14 cellular contexts compared by ENCODE assay signal in the genomic region with DNA sequence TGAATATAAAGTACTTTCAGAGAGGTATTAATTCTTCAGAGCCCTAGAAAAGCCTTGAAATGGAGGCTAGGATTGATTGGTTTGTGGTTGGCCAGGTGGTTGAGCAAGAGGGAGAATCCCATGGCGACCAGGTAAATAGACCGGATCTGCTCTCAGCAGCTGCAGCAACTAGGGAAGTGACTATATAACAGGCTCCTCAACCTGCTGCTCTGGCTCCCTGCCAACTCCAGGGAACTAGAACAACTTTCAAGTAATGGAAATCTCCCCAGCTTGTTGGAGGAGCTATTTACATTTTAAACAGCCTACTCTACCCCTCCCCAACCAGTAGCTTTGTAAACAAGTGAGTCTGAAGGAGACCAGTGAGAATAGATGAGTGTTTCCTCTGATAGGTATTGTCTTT.
DNase-seq lines count a peak whose midpoint lies in the region; ATAC-seq, FAIRE-seq and TF ChIP-seq lines count a peak whose summit lies in the region.
"Had no signal": no experiment of that assay in that cellular context is flagged by ENCODE, and none has a peak within 500 bp of the region (broad histone marks: within the 10 kb centered on the region; RNA-seq: fewer than 3 reads in every experiment).

No MANE protein-coding gene starts in this region.

- no peaks in the 10 kb centered on the region for H4K20me1 ChIP-seq in HepG2 (ENCODE audit: insufficient read depth, low read length)

- ATAC-seq in HepG2 (peak; percentile 33; the same call in 1 of the 3 replicates), right lobe of liver (no peak)
- ATAC-seq: A549, mucosa of descending colon, SK-N-SH treated with all-trans-retinoic acid at 6 μM for 48 hours had no signal

- H3K36me3 ChIP-seq in HepG2 (replicated peaks in 1 of 2; ENCODE audit: control insufficient read depth in 1 of 2, insufficient read depth in 2 of 2, low read length in 2 of 2) (no peaks in the 10 kb centered on the region), right lobe of liver (no peaks in the 10 kb centered on the region), endodermal cell (ENCODE audit: control insufficient read depth, insufficient read depth, low read length) (no peaks in the 10 kb centered on the region)
- H3K36me3 ChIP-seq: sigmoid colon, upper lobe of left lung had no signal

- H2AFZ ChIP-seq in HepG2 (ENCODE audit: low read length), result no peak overlapping the region

- TF ChIP-seq POLR2A in HepG2 (IDR thresholded peaks at IDR 0.05; ENCODE audit: insufficient read depth in 1 of 2, low read depth in 2 of 2, low read length in 2 of 2), result no peak
- no peak for TF ChIP-seq POLR2A in right lobe of liver (IDR thresholded peaks at IDR 0.05)

- 0% methylated on average over 2 of the region's 2 CpGs for WGBS in HepG2 (ENCODE audit: low lambda C conversion rate)
- WGBS in right lobe of liver (ENCODE audit: insufficient coverage, low coverage, low lambda C conversion rate, missing lambda C conversion rate), result 4% methylated on average over 2 of the region's 2 CpGs
- WGBS in endodermal cell (ENCODE audit: insufficient coverage in 1 of 2, insufficient read length in 1 of 2), 2 experiments, result 37% methylated on average over 2 of the region's 2 CpGs; no CpG with 5 or more reads in 1 of the 2 experiments

- H3K4me1 ChIP-seq in HepG2 (ENCODE audit: insufficient read depth, low read length) (no peaks in the 10 kb centered on the region), right lobe of liver (no peaks in the 10 kb centered on the region), endodermal cell (ENCODE audit: control insufficient read depth, insufficient read depth, low read length) (no peaks in the 10 kb centered on the region)
- H3K4me1 ChIP-seq: A549, sigmoid colon, upper lobe of left lung had no signal

- DNase-seq in HepG2 (ENCODE audit: low spot score) (no peak), right lobe of liver (no peak), NCI-H345 (lab: John Stamatoyannopoulos, UW) (peak; percentile 95), endodermal cell (peak; percentile 85), AML-193 (lab: John Stamatoyannopoulos, UW) (no peak)
- DNase-seq in effector CD8-positive, alpha-beta T cell (lab: John Stamatoyannopoulos, UW), result no peak
- no peak for DNase-seq in activated effector memory CD4-positive, alpha-beta T cell treated with anti-CD3 and anti-CD28 coated beads, Interleukin-2, amount 50 U/mL, for 16 hours
- DNase-seq in activated T-helper 2 cell treated with anti-CD3 and anti-CD28 coated beads, Interferon-gamma antibody, Interleukin-2, Interleukin-4, amounts not matched to agents 10 μg/mL and 5 μg/mL and 100 μg/mL, durations not matched to agents 14 hours and 24 hours and 36 hours (ENCODE audit: low spot score), result no peak
- DNase-seq: foreskin melanocyte, mucosa of descending colon, sigmoid colon had no signal

- H3K27me3 ChIP-seq in HepG2 (ENCODE audit: control insufficient read depth in 1 of 2, insufficient read depth in 2 of 2, low read length in 2 of 2) (no peaks in the 10 kb centered on the region), right lobe of liver (no peaks in the 10 kb centered on the region), endodermal cell (ENCODE audit: control insufficient read depth, insufficient read depth, low read length, poor library complexity, severe bottlenecking) (no peaks in the 10 kb centered on the region)
- H3K27me3 ChIP-seq: sigmoid colon, upper lobe of left lung had no signal

- H3K27ac ChIP-seq in HepG2 (ENCODE audit: extremely low read length, insufficient read depth, low read length) (no peak overlapping the region), right lobe of liver (no peak overlapping the region), endodermal cell (ENCODE audit: low read depth, low read length) (no peak overlapping the region)
- H3K27ac ChIP-seq: A549, sigmoid colon, upper lobe of left lung had no signal

- peak overlapping the region; percentile 86 for H3K27ac Mint-ChIP-seq in endodermal cell
- H3K27ac Mint-ChIP-seq in activated T-helper 2 cell treated with anti-CD3 and anti-CD28 coated beads, Interferon-gamma antibody, Interleukin-2, Interleukin-4, amounts not matched to agents 10 μg/mL and 5 μg/mL and 100 μg/mL, durations not matched to agents 14 hours and 24 hours and 36 hours, result no peak overlapping the region

- H3K36me3 Mint-ChIP-seq in endodermal cell (ENCODE audit: low read depth), result no peaks in the 10 kb centered on the region
- no peaks in the 10 kb centered on the region for H3K36me3 Mint-ChIP-seq in activated T-helper 2 cell treated with anti-CD3 and anti-CD28 coated beads, Interferon-gamma antibody, Interleukin-2, Interleukin-4, amounts not matched to agents 10 μg/mL and 5 μg/mL and 100 μg/mL, durations not matched to agents 14 hours and 24 hours and 36 hours (ENCODE audit: low read depth)

- intact Hi-C loops in HepG2 (cut with micrococcal nuclease; ENCODE audit: unreplicated experiment), result no loop called here
- intact Hi-C loops in right lobe of liver (cut with DNase I), result no loop called here
- intact Hi-C loops in activated T-helper 2 cell treated with anti-CD3 and anti-CD28 coated beads, Interferon-gamma antibody, Interleukin-2, Interleukin-4, amounts not matched to agents 10 μg/mL and 5 μg/mL and 100 μg/mL, durations not matched to agents 14 hours and 24 hours and 36 hours (cut with micrococcal nuclease), result no loop called here

- H3K4me2 ChIP-seq in HepG2 (ENCODE audit: low read depth, low read length), result no peak overlapping the region
- H3K4me2 ChIP-seq: A549 had no signal

- peaks cover 8% of the 10 kb centered on the region for H3K4me1 Mint-ChIP-seq in endodermal cell
- H3K4me1 Mint-ChIP-seq in activated T-helper 2 cell treated with anti-CD3 and anti-CD28 coated beads, Interferon-gamma antibody, Interleukin-2, Interleukin-4, amounts not matched to agents 10 μg/mL and 5 μg/mL and 100 μg/mL, durations not matched to agents 14 hours and 24 hours and 36 hours (ENCODE audit: low read depth), result no peaks in the 10 kb centered on the region

- no TSS peak for BruUV-seq in HepG2 (replicated peaks; lab: Mats Ljungman, UMichigan)

- H3K79me2 ChIP-seq in HepG2 (ENCODE audit: insufficient read depth, low read length), result no peaks in the 10 kb centered on the region

- TF ChIP-seq RAD21 in HepG2 (CRISPR knock-in tag; IDR thresholded peaks at IDR 0.05), result no peak

- no peak for FAIRE-seq in HepG2 (lab: Jason Lieb, UNC)
- FAIRE-seq: A549 had no signal

- no peak overlapping the region for H3K4me3 Mint-ChIP-seq in endodermal cell
- no peak overlapping the region for H3K4me3 Mint-ChIP-seq in activated T-helper 2 cell treated with anti-CD3 and anti-CD28 coated beads, Interferon-gamma antibody, Interleukin-2, Interleukin-4, amounts not matched to agents 10 μg/mL and 5 μg/mL and 100 μg/mL, durations not matched to agents 14 hours and 24 hours and 36 hours (ENCODE audit: low read depth)

- CTCF ChIA-PET in HepG2 (lab: Yijun Ruan, JAX; ENCODE audit: low intra/inter-chr PET ratio, low total read pairs), result no interaction called here

- POLR2A ChIA-PET in HepG2 (lab: Yijun Ruan, JAX), result no interaction called here

- TF ChIP-seq CTCF in HepG2 (CRISPR knock-in tag; IDR thresholded peaks at IDR 0.05) (no peak), right lobe of liver (IDR thresholded peaks at IDR 0.05) (no peak), endodermal cell (conservative IDR thresholded peaks at IDR 0.05) (no peak)

- H3K9ac ChIP-seq in HepG2 (ENCODE audit: insufficient read depth, low read depth, low read length) (no peak overlapping the region), endodermal cell (ENCODE audit: extremely low read depth, low read length, poor library complexity, severe bottlenecking) (no peak overlapping the region)

- H3K9me3 ChIP-seq in HepG2 (ENCODE audit: low read length), result no peaks in the 10 kb centered on the region
- no peaks in the 10 kb centered on the region for H3K9me3 ChIP-seq in right lobe of liver
- H3K9me3 ChIP-seq in endodermal cell (ENCODE audit: control insufficient read depth, low read length), result peaks cover 8% of the 10 kb centered on the region
- H3K9me3 ChIP-seq: A549, sigmoid colon, upper lobe of left lung had no signal

- TF ChIP-seq EP300 in HepG2 (IDR thresholded peaks at IDR 0.05; ENCODE audit: low read depth in 2 of 2, low read length in 2 of 2) (no peak), HepG2 (CRISPR knock-in tag; IDR thresholded peaks at IDR 0.05; ENCODE audit: borderline replicate concordance) (no peak)

- peaks cover 13% of the 10 kb centered on the region for H3K9me3 Mint-ChIP-seq in endodermal cell
- peaks cover 31% of the 10 kb centered on the region for H3K9me3 Mint-ChIP-seq in activated T-helper 2 cell treated with anti-CD3 and anti-CD28 coated beads, Interferon-gamma antibody, Interleukin-2, Interleukin-4, amounts not matched to agents 10 μg/mL and 5 μg/mL and 100 μg/mL, durations not matched to agents 14 hours and 24 hours and 36 hours

- H3K4me3 ChIP-seq in HepG2 (replicated peaks in 1 of 3; ENCODE audit: insufficient read depth in 1 of 3, low read depth in 2 of 3, low read length in 3 of 3), result no peak overlapping the region
- no peak overlapping the region for H3K4me3 ChIP-seq in right lobe of liver
- H3K4me3 ChIP-seq in endodermal cell (ENCODE audit: low read length), result no peak overlapping the region
- H3K4me3 ChIP-seq: A549, mucosa of descending colon, sigmoid colon, upper lobe of left lung had no signal

- in situ Hi-C loops in HepG2 (cut with HindIII; ENCODE audit: extremely low pct_ligation_motif_present, low pct_unique_long_range_greater_than_20kb), result no loop called here

- H3K27me3 Mint-ChIP-seq in endodermal cell (ENCODE audit: insufficient read depth), result no peaks in the 10 kb centered on the region
- H3K27me3 Mint-ChIP-seq in activated T-helper 2 cell treated with anti-CD3 and anti-CD28 coated beads, Interferon-gamma antibody, Interleukin-2, Interleukin-4, amounts not matched to agents 10 μg/mL and 5 μg/mL and 100 μg/mL, durations not matched to agents 14 hours and 24 hours and 36 hours (ENCODE audit: low read depth), result no peaks in the 10 kb centered on the region

TF ChIP-seq in HepG2, 621 proteins besides CTCF, POLR2A, EP300 and RAD21 (continues in another document):
- TF ChIP-seq, protein P1, sequence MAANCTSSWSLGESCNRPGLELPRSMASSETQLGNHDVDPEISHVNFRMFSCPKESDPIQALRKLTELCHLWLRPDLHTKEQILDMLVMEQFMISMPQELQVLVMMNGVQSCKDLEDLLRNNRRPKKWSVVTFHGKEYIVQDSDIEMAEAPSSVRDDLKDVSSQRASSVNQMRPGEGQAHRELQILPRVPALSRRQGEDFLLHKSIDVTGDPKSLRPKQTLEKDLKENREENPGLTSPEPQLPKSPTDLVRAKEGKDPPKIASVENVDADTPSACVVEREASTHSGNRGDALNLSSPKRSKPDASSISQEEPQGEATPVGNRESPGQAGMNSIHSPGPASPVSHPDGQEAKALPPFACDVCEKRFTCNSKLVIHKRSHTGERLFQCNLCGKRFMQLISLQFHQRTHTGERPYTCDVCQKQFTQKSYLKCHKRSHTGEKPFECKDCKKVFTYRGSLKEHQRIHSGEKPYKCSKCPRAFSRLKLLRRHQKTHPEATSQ (CRISPR knock-in tag; IDR thresholded peaks at IDR 0.05; ENCODE audit: borderline replicate concordance), result no peak
- TF ChIP-seq FOXA1 (IDR thresholded peaks at IDR 0.05) (no peak), FOXA1 (CRISPR knock-in tag; IDR thresholded peaks at IDR 0.05) (no peak), ZNF33A (CRISPR knock-in tag; IDR thresholded peaks at IDR 0.05; ENCODE audit: borderline replicate concordance) (no peak)

Comparison
In these comparisons a context has a peak if more than half of its experiments do, and no peak if none do; other contexts are left out.
1. DNase-seq: peak in NCI-H345 (single experiment) and endodermal cell (single experiment); none in HepG2 (single experiment), right lobe of liver (0 of 3), effector CD8-positive, alpha-beta T cell (single experiment), activated effector memory CD4-positive, alpha-beta T cell treated with anti-CD3 and anti-CD28 coated beads, Interleukin-2, amount 50 U/mL, for 16 hours (single experiment), activated T-helper 2 cell treated with anti-CD3 and anti-CD28 coated beads, Interferon-gamma antibody, Interleukin-2, Interleukin-4, amounts not matched to agents 10 μg/mL and 5 μg/mL and 100 μg/mL, durations not matched to agents 14 hours and 24 hours and 36 hours (single experiment) and AML-193 (0 of 2).